Comparison of ENCODE assay signal across 1 cellular context in the genomic region with DNA sequence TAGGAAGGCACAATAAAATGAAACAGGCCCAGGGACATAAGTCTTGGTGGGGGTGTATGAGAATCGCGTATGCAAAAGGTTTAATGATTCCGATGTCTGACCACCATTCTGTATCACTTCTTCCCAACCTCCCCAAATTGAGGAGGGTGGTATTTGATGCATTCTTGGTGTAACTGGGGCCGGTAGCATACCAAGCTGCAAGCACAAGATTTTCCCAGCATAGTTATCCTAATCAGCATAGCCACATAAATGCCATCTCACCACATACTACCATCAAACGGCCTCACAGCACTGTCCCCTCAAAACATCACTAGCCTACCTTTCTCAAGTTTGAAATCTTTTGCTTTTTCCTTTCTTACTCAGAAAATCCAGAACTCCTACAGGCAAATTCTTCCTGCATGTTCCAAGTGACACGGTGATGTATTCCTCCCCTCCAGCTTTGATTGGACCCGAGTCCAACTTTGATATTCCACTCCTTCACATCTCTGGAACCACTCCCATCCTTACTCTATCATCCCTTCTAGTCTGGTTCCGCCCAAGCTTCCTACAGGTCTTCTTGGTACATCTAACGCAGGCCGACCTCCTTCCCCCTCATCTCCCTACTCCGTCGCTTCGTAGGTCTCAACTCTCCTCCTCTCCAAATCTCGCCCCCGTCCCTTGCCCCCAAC.
TF ChIP-seq lines count a peak whose summit lies in the region.

No MANE protein-coding gene starts in this region.

TF ChIP-seq in HEK293, 187 proteins besides CTCF, POLR2A, EP300 and RAD21 (continued from another document):
- TF ChIP-seq ZBTB10 (tag by site-specific recombination; IDR thresholded peaks at IDR 0.05), result 0 out of 2 replicates have a peak, but pooled peaks have one; percentile 44
- TF ChIP-seq SCRT2 (tag by site-specific recombination; IDR thresholded peaks at IDR 0.05), result peak; percentile 71
- TF ChIP-seq ZNF639 (tag by site-specific recombination; IDR thresholded peaks at IDR 0.05), result peak; percentile 57; the same call in 1 of the 2 replicates
- TF ChIP-seq ZNF791 (tag by site-specific recombination; IDR thresholded peaks at IDR 0.05), result no peak
- peak; percentile 87; the same call in 1 of the 2 replicates for TF ChIP-seq ZBTB6 (tag by site-specific recombination; IDR thresholded peaks at IDR 0.05)
- no peak for TF ChIP-seq OVOL3 (tag by site-specific recombination; IDR thresholded peaks at IDR 0.05)
- peak; percentile 23; the same call in 1 of the 2 replicates for TF ChIP-seq REST (tag by site-specific recombination; IDR thresholded peaks at IDR 0.05)
- peak; percentile 17; the same call in 1 of the 2 replicates for TF ChIP-seq WT1 (tag by site-specific recombination; IDR thresholded peaks at IDR 0.05)
- 0 out of 2 replicates have a peak, but pooled peaks have one; percentile 34 for TF ChIP-seq ZNF175 (tag by site-specific recombination; IDR thresholded peaks at IDR 0.05)
- TF ChIP-seq ZEB2 (tag by site-specific recombination; IDR thresholded peaks at IDR 0.05), result 0 out of 2 replicates have a peak, but pooled peaks have one; percentile 23
- TF ChIP-seq ZNF112 (tag by site-specific recombination; IDR thresholded peaks at IDR 0.05), result no peak
- TF ChIP-seq ZNF398 (tag by site-specific recombination; IDR thresholded peaks at IDR 0.05), result peak; percentile 95
- no peak for TF ChIP-seq ZNF792 (tag by site-specific recombination; IDR thresholded peaks at IDR 0.05)
- peak; percentile 68 for TF ChIP-seq ZBTB48 (tag by site-specific recombination; IDR thresholded peaks at IDR 0.05)
- TF ChIP-seq ZNF501 (tag by site-specific recombination; IDR thresholded peaks at IDR 0.05), result 0 out of 2 replicates have a peak, but pooled peaks have one; percentile 22
TF ChIP-seq in HEK293: peak in this region for 20.
